Comparison of ENCODE assay signal across 30 cellular contexts in the genomic region with DNA sequence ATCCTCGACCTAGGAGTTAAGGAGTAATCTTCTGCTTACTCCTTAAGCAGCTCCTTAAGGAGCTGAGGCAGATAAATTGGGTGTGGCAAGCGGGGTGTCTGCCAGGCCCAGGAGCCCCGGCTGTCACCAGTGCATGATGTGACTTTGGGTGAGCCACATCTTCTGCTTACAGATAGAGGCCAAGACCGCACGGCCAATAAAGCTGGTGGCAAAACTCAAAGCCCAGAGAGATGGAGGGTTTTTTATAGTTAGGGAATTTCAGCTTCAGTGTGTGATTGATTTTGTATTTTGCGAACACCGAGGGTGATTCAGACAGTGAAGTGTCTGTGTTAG. TPM values are rescaled to one million over a fixed set of nuclear protein-coding genes. Genes with fewer than 3 reads are reported as not detected.
A peak's percentile ranks its signal among the peaks of the same experiment; 100 is the strongest.
DNase-seq lines count a peak whose midpoint lies in the region; ATAC-seq and TF ChIP-seq lines count a peak whose summit lies in the region.
"Had no signal": no experiment of that assay in that cellular context is flagged by ENCODE, and none has a peak within 500 bp of the region (broad histone marks: within the 10 kb centered on the region; RNA-seq: fewer than 3 reads in every experiment).

No MANE protein-coding gene starts in this region.

- peaks cover 47% of the 10 kb centered on the region for H3K4me1 ChIP-seq in Karpas-422 (ENCODE audit: low read length)
- H3K4me1 ChIP-seq: prostate gland, SJSA1 had no signal

- H3K27me3 ChIP-seq in Karpas-422 (ENCODE audit: low read length): no peaks in the 10 kb centered on the region
- H3K27me3 ChIP-seq: hepatocyte had no signal

- H3K9me2 ChIP-seq in Karpas-422 (replicated peaks; ENCODE audit: insufficient read depth, low read length): no peaks in the 10 kb centered on the region

- H3K36me3 Mint-ChIP-seq in activated naive CD4-positive, alpha-beta T cell treated with anti-CD3 and anti-CD28 coated beads, Interleukin-2, amount 10 ng/mL, durations not matched to agents 7 days and 5 days: peaks cover 33% of the 10 kb centered on the region
- H3K36me3 Mint-ChIP-seq in activated naive CD8-positive, alpha-beta T cell treated with anti-CD3 and anti-CD28 coated beads for 36 hours: peaks cover 11% of the 10 kb centered on the region
- no peaks in the 10 kb centered on the region for H3K36me3 Mint-ChIP-seq in stimulated activated effector memory CD8-positive, alpha-beta T cell treated with anti-CD3 and anti-CD28 coated beads, Interleukin-12 subunit alpha, Interleukin-12 subunit beta, amount 100 ng/mL, for 72 hours

- no peak overlapping the region for H3K9ac ChIP-seq in Karpas-422 (ENCODE audit: low read length)

- H3K4me1 Mint-ChIP-seq in activated naive CD4-positive, alpha-beta T cell treated with anti-CD3 and anti-CD28 coated beads, Interleukin-2, amount 10 ng/mL, durations not matched to agents 7 days and 5 days: peaks cover 62% of the 10 kb centered on the region
- H3K4me1 Mint-ChIP-seq in activated naive CD8-positive, alpha-beta T cell treated with anti-CD3 and anti-CD28 coated beads for 36 hours: peaks cover 53% of the 10 kb centered on the region
- H3K4me1 Mint-ChIP-seq in stimulated activated effector memory CD8-positive, alpha-beta T cell treated with anti-CD3 and anti-CD28 coated beads, Interleukin-12 subunit alpha, Interleukin-12 subunit beta, amount 100 ng/mL, for 72 hours: peaks cover 45% of the 10 kb centered on the region

- no peaks in the 10 kb centered on the region for H4K20me1 ChIP-seq in Karpas-422 (ENCODE audit: insufficient read depth, low read depth, low read length)

- no peak overlapping the region for H3K27ac ChIP-seq in Karpas-422 (ENCODE audit: low read length)
- H3K27ac ChIP-seq: gastroesophageal sphincter, hepatocyte, prostate gland, sigmoid colon, SJSA1, thoracic aorta had no signal

- TF ChIP-seq CTCF in omental fat pad (IDR thresholded peaks at IDR 0.05): no peak

- peak overlapping the region; percentile 81 for H3K4me3 Mint-ChIP-seq in activated naive CD4-positive, alpha-beta T cell treated with anti-CD3 and anti-CD28 coated beads, Interleukin-2, amount 10 ng/mL, durations not matched to agents 7 days and 5 days
- H3K4me3 Mint-ChIP-seq in activated naive CD8-positive, alpha-beta T cell treated with anti-CD3 and anti-CD28 coated beads for 36 hours: peak overlapping the region; percentile 75
- H3K4me3 Mint-ChIP-seq in stimulated activated effector memory CD8-positive, alpha-beta T cell treated with anti-CD3 and anti-CD28 coated beads, Interleukin-12 subunit alpha, Interleukin-12 subunit beta, amount 100 ng/mL, for 72 hours: peak overlapping the region; percentile 77

- no peak overlapping the region for H3K27ac Mint-ChIP-seq in activated naive CD4-positive, alpha-beta T cell treated with anti-CD3 and anti-CD28 coated beads, Interleukin-2, amount 10 ng/mL, durations not matched to agents 7 days and 5 days
- H3K27ac Mint-ChIP-seq in activated naive CD8-positive, alpha-beta T cell treated with anti-CD3 and anti-CD28 coated beads for 36 hours: no peak overlapping the region
- H3K27ac Mint-ChIP-seq in stimulated activated effector memory CD8-positive, alpha-beta T cell treated with anti-CD3 and anti-CD28 coated beads, Interleukin-12 subunit alpha, Interleukin-12 subunit beta, amount 100 ng/mL, for 72 hours: peak overlapping the region; percentile 94

- peak overlapping the region; percentile 57; the same call in 1 of the 2 replicates for H3K4me3 ChIP-seq in Karpas-422 (ENCODE audit: low read length)
- H3K4me3 ChIP-seq: gastroesophageal sphincter, hepatocyte, prostate gland, sigmoid colon, SJSA1, thoracic aorta had no signal

- no peaks in the 10 kb centered on the region for H3K9me3 ChIP-seq in Karpas-422 (ENCODE audit: low read length)
- H3K9me3 ChIP-seq: gastroesophageal sphincter, prostate gland, sigmoid colon, SJSA1, thoracic aorta had no signal

- no peak overlapping the region for H2AFZ ChIP-seq in Karpas-422 (ENCODE audit: low read length)
- H2AFZ ChIP-seq: hepatocyte had no signal

- no peaks in the 10 kb centered on the region for H3K36me3 ChIP-seq in Karpas-422 (ENCODE audit: insufficient read depth, low read length)
- H3K36me3 ChIP-seq: gastroesophageal sphincter, prostate gland, sigmoid colon, SJSA1, thoracic aorta had no signal

- H3K4me2 ChIP-seq in Karpas-422 (ENCODE audit: low read depth, low read length, poor library complexity, severe bottlenecking): peak overlapping the region; percentile 67
- H3K4me2 ChIP-seq: hepatocyte had no signal

- H3K27me3 Mint-ChIP-seq in activated naive CD4-positive, alpha-beta T cell treated with anti-CD3 and anti-CD28 coated beads, Interleukin-2, amount 10 ng/mL, durations not matched to agents 7 days and 5 days: no peaks in the 10 kb centered on the region
- H3K27me3 Mint-ChIP-seq in activated naive CD8-positive, alpha-beta T cell treated with anti-CD3 and anti-CD28 coated beads for 36 hours: no peaks in the 10 kb centered on the region
- H3K27me3 Mint-ChIP-seq: activated T-cell treated with anti-CD3 and anti-CD28 coated beads, Interleukin-2, amount 50 U/mL, for 24 hours had no signal

- ATAC-seq in stimulated activated effector memory CD8-positive, alpha-beta T cell treated with anti-CD3 and anti-CD28 coated beads, Interleukin-12 subunit alpha, Interleukin-12 subunit beta, amount 100 ng/mL, for 72 hours: no peak
- no peak for ATAC-seq in HG03135 (IDR thresholded peaks at IDR 0.05; ENCODE audit: unreplicated experiment)
- ATAC-seq in omental fat pad (ENCODE audit: low FRiP score): no peak
- no peak for ATAC-seq in HG02884 (IDR thresholded peaks at IDR 0.05; ENCODE audit: unreplicated experiment)
- ATAC-seq: activated CD4-positive, CD25-positive, alpha-beta regulatory T cell treated with anti-CD3 and anti-CD28 coated beads, Interleukin-2, amount 50 U/mL, for 24 hours; gastroesophageal sphincter; left cardiac atrium had no signal

- H3K9me3 Mint-ChIP-seq in activated naive CD4-positive, alpha-beta T cell treated with anti-CD3 and anti-CD28 coated beads, Interleukin-2, amount 10 ng/mL, durations not matched to agents 7 days and 5 days: no peaks in the 10 kb centered on the region
- no peaks in the 10 kb centered on the region for H3K9me3 Mint-ChIP-seq in activated naive CD8-positive, alpha-beta T cell treated with anti-CD3 and anti-CD28 coated beads for 36 hours
- H3K9me3 Mint-ChIP-seq in stimulated activated effector memory CD8-positive, alpha-beta T cell treated with anti-CD3 and anti-CD28 coated beads, Interleukin-12 subunit alpha, Interleukin-12 subunit beta, amount 100 ng/mL, for 72 hours: no peaks in the 10 kb centered on the region
- H3K9me3 Mint-ChIP-seq: activated naive CD4-positive, alpha-beta T cell treated with anti-CD3 and anti-CD28 coated beads for 36 hours; activated T-cell treated with anti-CD3 and anti-CD28 coated beads, Interleukin-2, amount 50 U/mL, for 24 hours had no signal

- DNase-seq in activated naive CD4-positive, alpha-beta T cell treated with anti-CD3 and anti-CD28 coated beads, Interleukin-2, amount 10 ng/mL, durations not matched to agents 7 days and 5 days: no peak
- no peak for DNase-seq in activated naive CD4-positive, alpha-beta T cell treated with anti-CD3 and anti-CD28 coated beads, Interleukin-2, amount 50 U/mL, for 16 hours
- DNase-seq in Karpas-422 (no peak), omental fat pad (ENCODE audit: low spot score) (no peak)
- DNase-seq in activated naive CD8-positive, alpha-beta T cell treated with anti-CD3 and anti-CD28 coated beads for 36 hours: no peak
- DNase-seq in stimulated activated effector memory CD8-positive, alpha-beta T cell treated with anti-CD3 and anti-CD28 coated beads, Interleukin-12 subunit alpha, Interleukin-12 subunit beta, amount 100 ng/mL, for 72 hours (ENCODE audit: low spot score in 2 of 2): no peak
- DNase-seq: activated naive CD4-positive, alpha-beta T cell treated with anti-CD3 and anti-CD28 coated beads for 36 hours; activated T-cell treated with anti-CD3 and anti-CD28 coated beads, Interleukin-2, amount 50 U/mL, for 24 hours; DMS53; GDM1; left cardiac atrium; mammary epithelial cell; NCI-H1105; NCI-H187 treated with DMSO at 0.1 percent for 48 hours; NCI-H524; stimulated activated CD4-positive, alpha-beta T cell treated with anti-CD3 and anti-CD28 coated beads, Interleukin-4, amount 100 ng/mL, for 4 hours; stimulated activated naive CD4-positive, alpha-beta T cell; T-helper 1 cell had no signal

- CTCF ChIA-PET in activated naive CD4-positive, alpha-beta T cell treated with anti-CD3 and anti-CD28 coated beads, Interleukin-2, amount 10 ng/mL, durations not matched to agents 7 days and 5 days (lab: Charles Lee): interaction anchor here (2.6 kb wide), 2 partner anchors 39 to 89 kb away, joined by 9 to 10 read pairs; no protein-coding TSS in a partner anchor

- peaks cover 33% of the 10 kb centered on the region for H3K79me2 ChIP-seq in Karpas-422 (ENCODE audit: low read length)
- H3K79me2 ChIP-seq: hepatocyte had no signal

RNA-seq across cellular contexts. Expression of gene MX2, which starts 9.8 kb away (rescaled TPM):
- total RNA-seq in Karpas-422 (2014; rRNA removed; shearing (Covaris generic); ENCODE audit: low replicate concordance): 27.8 and 31.0 TPM in 2 replicates
- total RNA-seq in activated naive CD8-positive, alpha-beta T cell treated with anti-CD3 and anti-CD28 coated beads for 36 hours: 10 to 100 TPM; 30.2 to 31.3 TPM
- total RNA-seq in omental fat pad: 10 to 100 TPM; 11.9 to 39.6 (median 28.7) TPM
- total RNA-seq: A673, mammary epithelial cell, SJSA1 had no signal

RNA-seq across cellular contexts. Expression of gene MX1, which starts 54.4 kb away (rescaled TPM):
- total RNA-seq in Karpas-422 (2014; rRNA removed; shearing (Covaris generic); ENCODE audit: low replicate concordance): 90.0 and 108 TPM in 2 replicates
- total RNA-seq in activated naive CD8-positive, alpha-beta T cell treated with anti-CD3 and anti-CD28 coated beads for 36 hours: 100 to 1,000 TPM; 108 to 109 TPM
- total RNA-seq in omental fat pad: 10 to 100 TPM in 3 of 4 donors, 1 to 10 TPM in 1; 8.5 to 87.3 (median 44.8) TPM

RNA-seq across cellular contexts. Expression of gene FAM3B, which starts 55.1 kb away (rescaled TPM):
- total RNA-seq in Karpas-422 (2014; rRNA removed; shearing (Covaris generic); ENCODE audit: low replicate concordance): not detected in 2 replicates
- not detected for total RNA-seq in activated naive CD8-positive, alpha-beta T cell treated with anti-CD3 and anti-CD28 coated beads for 36 hours
- total RNA-seq in omental fat pad: 1 to 10 TPM in 2 of 4 donors, under 1 TPM in 1, not detected in 1; 0.72 to 1.8 (median 1.2) TPM
- total RNA-seq: A673; activated naive CD4-positive, alpha-beta T cell treated with anti-CD3 and anti-CD28 coated beads for 36 hours; dermis microvascular lymphatic vessel endothelial cell; fibroblast of lung; SJSA1 had no signal
